1 cellular context compared by ENCODE assay signal in the genomic region with DNA sequence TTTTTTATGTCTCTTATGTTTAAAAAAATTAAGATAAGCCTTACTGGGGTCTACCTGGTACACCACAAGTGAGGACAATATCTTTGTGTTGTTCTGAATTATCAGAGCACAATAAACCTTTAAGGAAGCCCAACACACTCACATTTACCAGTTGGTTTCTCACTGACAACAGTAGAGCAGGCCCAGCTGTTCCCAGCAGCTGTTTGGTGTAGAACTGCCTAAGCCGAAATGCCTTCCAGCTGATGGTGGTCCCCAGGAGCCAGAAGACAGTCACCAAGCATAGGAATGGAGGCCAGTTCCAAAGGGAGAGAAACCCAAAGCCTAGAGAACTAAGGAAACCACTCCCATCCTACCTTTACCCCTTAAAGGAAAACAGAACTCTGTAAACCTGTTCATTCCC.
TF ChIP-seq lines count a peak whose summit lies in the region.

No MANE protein-coding gene starts in this region.

TF ChIP-seq in H1, 55 proteins besides CTCF, POLR2A, EP300 and RAD21:
- TF ChIP-seq NRF1 (IDR thresholded peaks at IDR 0.05; ENCODE audit: low read depth, low read length) (no peak), NANOG (IDR thresholded peaks at IDR 0.05; ENCODE audit: insufficient read depth, low read depth, low read length, poor library complexity, severe bottlenecking) (no peak), YY1 (IDR thresholded peaks at IDR 0.05; ENCODE audit: low read depth, low read length) (no peak), CTBP2 (IDR thresholded peaks at IDR 0.05; ENCODE audit: borderline replicate concordance, insufficient read depth, insufficient read length, low read length) (no peak)
TF ChIP-seq in H1: peak in this region for 0.
